In the genomic region with DNA sequence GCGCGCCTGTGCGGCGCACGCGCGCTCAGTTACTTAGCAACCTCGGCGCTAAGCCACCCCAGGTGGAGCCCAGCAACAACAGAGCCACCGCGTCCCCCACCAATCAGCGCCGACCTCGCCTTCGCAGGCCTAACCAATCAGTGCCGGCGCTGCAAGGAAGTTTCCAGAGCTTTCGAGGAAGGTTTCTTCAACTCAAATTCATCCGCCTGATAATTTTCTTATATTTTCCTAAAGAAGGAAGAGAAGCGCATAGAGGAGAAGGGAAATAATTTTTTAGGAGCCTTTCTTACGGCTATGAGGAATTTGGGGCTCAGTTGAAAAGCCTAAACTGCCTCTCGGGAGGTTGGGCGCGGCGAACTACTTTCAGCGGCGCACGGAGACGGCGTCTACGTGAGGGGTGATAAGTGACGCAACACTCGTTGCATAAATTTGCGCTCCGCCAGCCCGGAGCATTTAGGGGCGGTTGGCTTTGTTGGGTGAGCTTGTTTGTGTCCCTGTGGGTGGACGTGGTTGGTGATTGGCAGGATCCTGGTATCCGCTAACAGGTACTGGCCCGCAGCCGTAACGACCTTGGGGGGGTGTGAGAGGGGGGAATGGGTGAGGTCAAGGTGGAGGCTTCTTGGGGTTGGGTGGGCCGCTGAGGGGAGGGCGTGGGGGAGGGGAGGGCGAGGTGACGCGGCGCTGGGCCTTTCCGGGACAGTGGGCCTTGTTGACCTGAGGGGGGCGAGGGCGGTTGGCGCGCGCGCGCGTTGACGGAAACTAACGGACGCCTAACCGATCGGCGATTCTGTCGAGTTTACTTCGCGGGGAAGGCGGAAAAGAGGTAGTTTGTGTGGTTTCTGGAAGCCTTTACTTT, we compare ENCODE assay signal across 1 cellular context.
TF ChIP-seq lines count a peak whose summit lies in the region.

A gene (plus strand): TSS at position 452 of the 856 bp plus-strand sequence. CDS start 817 bp downstream, outside the sequence.

TF ChIP-seq in HepG2, 621 proteins besides CTCF, POLR2A, EP300 and RAD21 (continued from another document and continues in another):
- TF ChIP-seq SMARCE1 (IDR thresholded peaks at IDR 0.05; ENCODE audit: borderline replicate concordance) (no peak), HOXA7 (CRISPR knock-in tag; IDR thresholded peaks at IDR 0.05) (no peak), IRX3 (CRISPR knock-in tag; IDR thresholded peaks at IDR 0.05; ENCODE audit: borderline replicate concordance, low read depth) (no peak), ZBTB38 (CRISPR knock-in tag; IDR thresholded peaks at IDR 0.05) (no peak), HES4 (CRISPR knock-in tag; IDR thresholded peaks at IDR 0.05; ENCODE audit: borderline replicate concordance) (no peak), NRL (CRISPR knock-in tag; IDR thresholded peaks at IDR 0.05; ENCODE audit: borderline replicate concordance) (peak; percentile 78), ZNF891 (CRISPR knock-in tag; IDR thresholded peaks at IDR 0.05) (peak; percentile 75; the same call in 1 of the 2 replicates), ZC3H13 (CRISPR knock-in tag; IDR thresholded peaks at IDR 0.05) (peak; percentile 52; the same call in 1 of the 2 replicates), MYC (CRISPR knock-in tag; IDR thresholded peaks at IDR 0.05; ENCODE audit: borderline replicate concordance) (peak; percentile 36), SIN3A (IDR thresholded peaks at IDR 0.05; ENCODE audit: borderline replicate concordance, low read depth, low read length) (peak; percentile 40; the same call in 1 of the 2 replicates), DMAP1 (CRISPR knock-in tag; IDR thresholded peaks at IDR 0.05) (peak; percentile 87), ZNF256 (CRISPR knock-in tag; conservative IDR thresholded peaks at IDR 0.05) (no peak; the same call in 1 of the 2 replicates), ZNF839 (CRISPR knock-in tag; IDR thresholded peaks at IDR 0.05; ENCODE audit: borderline replicate concordance) (no peak), XRCC5 (optimal IDR thresholded peaks at IDR 0.05; ENCODE audit: low read length) (peak; percentile 70), SP140L (CRISPR knock-in tag; IDR thresholded peaks at IDR 0.05; ENCODE audit: borderline replicate concordance) (no peak), SNAPC2 (CRISPR knock-in tag; IDR thresholded peaks at IDR 0.05) (no peak), SOX13 (IDR thresholded peaks at IDR 0.05) (peak; percentile 63; the same call in 1 of the 2 replicates), SOX13 (CRISPR knock-in tag; conservative IDR thresholded peaks at IDR 0.05 in 1 of 2, IDR thresholded peaks at IDR 0.05 in 1 of 2) (0 out of 4 replicates have a peak, but pooled peaks of 1 of the 2 experiments have one; percentile 49), PHF21A (CRISPR knock-in tag; IDR thresholded peaks at IDR 0.05) (peak; percentile 93), ZMYM4 (CRISPR knock-in tag; IDR thresholded peaks at IDR 0.05) (peak; percentile 95)
- TF ChIP-seq, protein P1, sequence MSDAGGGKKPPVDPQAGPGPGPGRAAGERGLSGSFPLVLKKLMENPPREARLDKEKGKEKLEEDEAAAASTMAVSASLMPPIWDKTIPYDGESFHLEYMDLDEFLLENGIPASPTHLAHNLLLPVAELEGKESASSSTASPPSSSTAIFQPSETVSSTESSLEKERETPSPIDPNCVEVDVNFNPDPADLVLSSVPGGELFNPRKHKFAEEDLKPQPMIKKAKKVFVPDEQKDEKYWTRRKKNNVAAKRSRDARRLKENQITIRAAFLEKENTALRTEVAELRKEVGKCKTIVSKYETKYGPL (CRISPR knock-in tag; IDR thresholded peaks at IDR 0.05), result peak; percentile 42
- TF ChIP-seq, protein P2, sequence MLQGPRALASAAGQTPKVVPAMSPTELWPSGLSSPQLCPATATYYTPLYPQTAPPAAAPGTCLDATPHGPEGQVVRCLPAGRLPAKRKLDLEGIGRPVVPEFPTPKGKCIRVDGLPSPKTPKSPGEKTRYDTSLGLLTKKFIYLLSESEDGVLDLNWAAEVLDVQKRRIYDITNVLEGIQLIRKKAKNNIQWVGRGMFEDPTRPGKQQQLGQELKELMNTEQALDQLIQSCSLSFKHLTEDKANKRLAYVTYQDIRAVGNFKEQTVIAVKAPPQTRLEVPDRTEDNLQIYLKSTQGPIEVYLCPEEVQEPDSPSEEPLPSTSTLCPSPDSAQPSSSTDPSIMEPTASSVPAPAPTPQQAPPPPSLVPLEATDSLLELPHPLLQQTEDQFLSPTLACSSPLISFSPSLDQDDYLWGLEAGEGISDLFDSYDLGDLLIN (CRISPR knock-in tag; IDR thresholded peaks at IDR 0.05; ENCODE audit: borderline replicate concordance), result no peak; the same call in 1 of the 2 replicates
- TF ChIP-seq, protein P3, sequence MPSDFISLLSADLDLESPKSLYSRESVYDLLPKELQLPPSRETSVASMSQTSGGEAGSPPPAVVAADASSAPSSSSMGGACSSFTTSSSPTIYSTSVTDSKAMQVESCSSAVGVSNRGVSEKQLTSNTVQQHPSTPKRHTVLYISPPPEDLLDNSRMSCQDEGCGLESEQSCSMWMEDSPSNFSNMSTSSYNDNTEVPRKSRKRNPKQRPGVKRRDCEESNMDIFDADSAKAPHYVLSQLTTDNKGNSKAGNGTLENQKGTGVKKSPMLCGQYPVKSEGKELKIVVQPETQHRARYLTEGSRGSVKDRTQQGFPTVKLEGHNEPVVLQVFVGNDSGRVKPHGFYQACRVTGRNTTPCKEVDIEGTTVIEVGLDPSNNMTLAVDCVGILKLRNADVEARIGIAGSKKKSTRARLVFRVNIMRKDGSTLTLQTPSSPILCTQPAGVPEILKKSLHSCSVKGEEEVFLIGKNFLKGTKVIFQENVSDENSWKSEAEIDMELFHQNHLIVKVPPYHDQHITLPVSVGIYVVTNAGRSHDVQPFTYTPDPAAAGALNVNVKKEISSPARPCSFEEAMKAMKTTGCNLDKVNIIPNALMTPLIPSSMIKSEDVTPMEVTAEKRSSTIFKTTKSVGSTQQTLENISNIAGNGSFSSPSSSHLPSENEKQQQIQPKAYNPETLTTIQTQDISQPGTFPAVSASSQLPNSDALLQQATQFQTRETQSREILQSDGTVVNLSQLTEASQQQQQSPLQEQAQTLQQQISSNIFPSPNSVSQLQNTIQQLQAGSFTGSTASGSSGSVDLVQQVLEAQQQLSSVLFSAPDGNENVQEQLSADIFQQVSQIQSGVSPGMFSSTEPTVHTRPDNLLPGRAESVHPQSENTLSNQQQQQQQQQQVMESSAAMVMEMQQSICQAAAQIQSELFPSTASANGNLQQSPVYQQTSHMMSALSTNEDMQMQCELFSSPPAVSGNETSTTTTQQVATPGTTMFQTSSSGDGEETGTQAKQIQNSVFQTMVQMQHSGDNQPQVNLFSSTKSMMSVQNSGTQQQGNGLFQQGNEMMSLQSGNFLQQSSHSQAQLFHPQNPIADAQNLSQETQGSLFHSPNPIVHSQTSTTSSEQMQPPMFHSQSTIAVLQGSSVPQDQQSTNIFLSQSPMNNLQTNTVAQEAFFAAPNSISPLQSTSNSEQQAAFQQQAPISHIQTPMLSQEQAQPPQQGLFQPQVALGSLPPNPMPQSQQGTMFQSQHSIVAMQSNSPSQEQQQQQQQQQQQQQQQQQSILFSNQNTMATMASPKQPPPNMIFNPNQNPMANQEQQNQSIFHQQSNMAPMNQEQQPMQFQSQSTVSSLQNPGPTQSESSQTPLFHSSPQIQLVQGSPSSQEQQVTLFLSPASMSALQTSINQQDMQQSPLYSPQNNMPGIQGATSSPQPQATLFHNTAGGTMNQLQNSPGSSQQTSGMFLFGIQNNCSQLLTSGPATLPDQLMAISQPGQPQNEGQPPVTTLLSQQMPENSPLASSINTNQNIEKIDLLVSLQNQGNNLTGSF (CRISPR knock-in tag; IDR thresholded peaks at IDR 0.05), result peak; percentile 69; the same call in 1 of the 2 replicates
- TF ChIP-seq, protein P4, sequence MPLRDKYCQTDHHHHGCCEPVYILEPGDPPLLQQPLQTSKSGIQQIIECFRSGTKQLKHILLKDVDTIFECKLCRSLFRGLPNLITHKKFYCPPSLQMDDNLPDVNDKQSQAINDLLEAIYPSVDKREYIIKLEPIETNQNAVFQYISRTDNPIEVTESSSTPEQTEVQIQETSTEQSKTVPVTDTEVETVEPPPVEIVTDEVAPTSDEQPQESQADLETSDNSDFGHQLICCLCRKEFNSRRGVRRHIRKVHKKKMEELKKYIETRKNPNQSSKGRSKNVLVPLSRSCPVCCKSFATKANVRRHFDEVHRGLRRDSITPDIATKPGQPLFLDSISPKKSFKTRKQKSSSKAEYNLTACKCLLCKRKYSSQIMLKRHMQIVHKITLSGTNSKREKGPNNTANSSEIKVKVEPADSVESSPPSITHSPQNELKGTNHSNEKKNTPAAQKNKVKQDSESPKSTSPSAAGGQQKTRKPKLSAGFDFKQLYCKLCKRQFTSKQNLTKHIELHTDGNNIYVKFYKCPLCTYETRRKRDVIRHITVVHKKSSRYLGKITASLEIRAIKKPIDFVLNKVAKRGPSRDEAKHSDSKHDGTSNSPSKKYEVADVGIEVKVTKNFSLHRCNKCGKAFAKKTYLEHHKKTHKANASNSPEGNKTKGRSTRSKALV (CRISPR knock-in tag; IDR thresholded peaks at IDR 0.05), result no peak; the same call in 1 of the 2 replicates
- TF ChIP-seq, protein P5, sequence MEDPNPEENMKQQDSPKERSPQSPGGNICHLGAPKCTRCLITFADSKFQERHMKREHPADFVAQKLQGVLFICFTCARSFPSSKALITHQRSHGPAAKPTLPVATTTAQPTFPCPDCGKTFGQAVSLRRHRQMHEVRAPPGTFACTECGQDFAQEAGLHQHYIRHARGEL (CRISPR knock-in tag; IDR thresholded peaks at IDR 0.05), result no peak
- TF ChIP-seq, protein P6, sequence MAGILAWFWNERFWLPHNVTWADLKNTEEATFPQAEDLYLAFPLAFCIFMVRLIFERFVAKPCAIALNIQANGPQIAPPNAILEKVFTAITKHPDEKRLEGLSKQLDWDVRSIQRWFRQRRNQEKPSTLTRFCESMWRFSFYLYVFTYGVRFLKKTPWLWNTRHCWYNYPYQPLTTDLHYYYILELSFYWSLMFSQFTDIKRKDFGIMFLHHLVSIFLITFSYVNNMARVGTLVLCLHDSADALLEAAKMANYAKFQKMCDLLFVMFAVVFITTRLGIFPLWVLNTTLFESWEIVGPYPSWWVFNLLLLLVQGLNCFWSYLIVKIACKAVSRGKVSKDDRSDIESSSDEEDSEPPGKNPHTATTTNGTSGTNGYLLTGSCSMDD (CRISPR knock-in tag; IDR thresholded peaks at IDR 0.05), result no peak
- TF ChIP-seq, protein P7, sequence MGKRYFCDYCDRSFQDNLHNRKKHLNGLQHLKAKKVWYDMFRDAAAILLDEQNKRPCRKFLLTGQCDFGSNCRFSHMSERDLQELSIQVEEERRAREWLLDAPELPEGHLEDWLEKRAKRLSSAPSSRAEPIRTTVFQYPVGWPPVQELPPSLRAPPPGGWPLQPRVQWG (CRISPR knock-in tag; IDR thresholded peaks at IDR 0.05; ENCODE audit: borderline replicate concordance, low read depth), result no peak
- TF ChIP-seq, protein P8, sequence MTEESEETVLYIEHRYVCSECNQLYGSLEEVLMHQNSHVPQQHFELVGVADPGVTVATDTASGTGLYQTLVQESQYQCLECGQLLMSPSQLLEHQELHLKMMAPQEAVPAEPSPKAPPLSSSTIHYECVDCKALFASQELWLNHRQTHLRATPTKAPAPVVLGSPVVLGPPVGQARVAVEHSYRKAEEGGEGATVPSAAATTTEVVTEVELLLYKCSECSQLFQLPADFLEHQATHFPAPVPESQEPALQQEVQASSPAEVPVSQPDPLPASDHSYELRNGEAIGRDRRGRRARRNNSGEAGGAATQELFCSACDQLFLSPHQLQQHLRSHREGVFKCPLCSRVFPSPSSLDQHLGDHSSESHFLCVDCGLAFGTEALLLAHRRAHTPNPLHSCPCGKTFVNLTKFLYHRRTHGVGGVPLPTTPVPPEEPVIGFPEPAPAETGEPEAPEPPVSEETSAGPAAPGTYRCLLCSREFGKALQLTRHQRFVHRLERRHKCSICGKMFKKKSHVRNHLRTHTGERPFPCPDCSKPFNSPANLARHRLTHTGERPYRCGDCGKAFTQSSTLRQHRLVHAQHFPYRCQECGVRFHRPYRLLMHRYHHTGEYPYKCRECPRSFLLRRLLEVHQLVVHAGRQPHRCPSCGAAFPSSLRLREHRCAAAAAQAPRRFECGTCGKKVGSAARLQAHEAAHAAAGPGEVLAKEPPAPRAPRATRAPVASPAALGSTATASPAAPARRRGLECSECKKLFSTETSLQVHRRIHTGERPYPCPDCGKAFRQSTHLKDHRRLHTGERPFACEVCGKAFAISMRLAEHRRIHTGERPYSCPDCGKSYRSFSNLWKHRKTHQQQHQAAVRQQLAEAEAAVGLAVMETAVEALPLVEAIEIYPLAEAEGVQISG (CRISPR knock-in tag; IDR thresholded peaks at IDR 0.05), result peak; percentile 49; the same call in 1 of the 2 replicates
- TF ChIP-seq, protein P9, sequence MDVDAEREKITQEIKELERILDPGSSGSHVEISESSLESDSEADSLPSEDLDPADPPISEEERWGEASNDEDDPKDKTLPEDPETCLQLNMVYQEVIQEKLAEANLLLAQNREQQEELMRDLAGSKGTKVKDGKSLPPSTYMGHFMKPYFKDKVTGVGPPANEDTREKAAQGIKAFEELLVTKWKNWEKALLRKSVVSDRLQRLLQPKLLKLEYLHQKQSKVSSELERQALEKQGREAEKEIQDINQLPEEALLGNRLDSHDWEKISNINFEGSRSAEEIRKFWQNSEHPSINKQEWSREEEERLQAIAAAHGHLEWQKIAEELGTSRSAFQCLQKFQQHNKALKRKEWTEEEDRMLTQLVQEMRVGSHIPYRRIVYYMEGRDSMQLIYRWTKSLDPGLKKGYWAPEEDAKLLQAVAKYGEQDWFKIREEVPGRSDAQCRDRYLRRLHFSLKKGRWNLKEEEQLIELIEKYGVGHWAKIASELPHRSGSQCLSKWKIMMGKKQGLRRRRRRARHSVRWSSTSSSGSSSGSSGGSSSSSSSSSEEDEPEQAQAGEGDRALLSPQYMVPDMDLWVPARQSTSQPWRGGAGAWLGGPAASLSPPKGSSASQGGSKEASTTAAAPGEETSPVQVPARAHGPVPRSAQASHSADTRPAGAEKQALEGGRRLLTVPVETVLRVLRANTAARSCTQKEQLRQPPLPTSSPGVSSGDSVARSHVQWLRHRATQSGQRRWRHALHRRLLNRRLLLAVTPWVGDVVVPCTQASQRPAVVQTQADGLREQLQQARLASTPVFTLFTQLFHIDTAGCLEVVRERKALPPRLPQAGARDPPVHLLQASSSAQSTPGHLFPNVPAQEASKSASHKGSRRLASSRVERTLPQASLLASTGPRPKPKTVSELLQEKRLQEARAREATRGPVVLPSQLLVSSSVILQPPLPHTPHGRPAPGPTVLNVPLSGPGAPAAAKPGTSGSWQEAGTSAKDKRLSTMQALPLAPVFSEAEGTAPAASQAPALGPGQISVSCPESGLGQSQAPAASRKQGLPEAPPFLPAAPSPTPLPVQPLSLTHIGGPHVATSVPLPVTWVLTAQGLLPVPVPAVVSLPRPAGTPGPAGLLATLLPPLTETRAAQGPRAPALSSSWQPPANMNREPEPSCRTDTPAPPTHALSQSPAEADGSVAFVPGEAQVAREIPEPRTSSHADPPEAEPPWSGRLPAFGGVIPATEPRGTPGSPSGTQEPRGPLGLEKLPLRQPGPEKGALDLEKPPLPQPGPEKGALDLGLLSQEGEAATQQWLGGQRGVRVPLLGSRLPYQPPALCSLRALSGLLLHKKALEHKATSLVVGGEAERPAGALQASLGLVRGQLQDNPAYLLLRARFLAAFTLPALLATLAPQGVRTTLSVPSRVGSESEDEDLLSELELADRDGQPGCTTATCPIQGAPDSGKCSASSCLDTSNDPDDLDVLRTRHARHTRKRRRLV (CRISPR knock-in tag; IDR thresholded peaks at IDR 0.05), result peak; percentile 42
- TF ChIP-seq, protein P10, sequence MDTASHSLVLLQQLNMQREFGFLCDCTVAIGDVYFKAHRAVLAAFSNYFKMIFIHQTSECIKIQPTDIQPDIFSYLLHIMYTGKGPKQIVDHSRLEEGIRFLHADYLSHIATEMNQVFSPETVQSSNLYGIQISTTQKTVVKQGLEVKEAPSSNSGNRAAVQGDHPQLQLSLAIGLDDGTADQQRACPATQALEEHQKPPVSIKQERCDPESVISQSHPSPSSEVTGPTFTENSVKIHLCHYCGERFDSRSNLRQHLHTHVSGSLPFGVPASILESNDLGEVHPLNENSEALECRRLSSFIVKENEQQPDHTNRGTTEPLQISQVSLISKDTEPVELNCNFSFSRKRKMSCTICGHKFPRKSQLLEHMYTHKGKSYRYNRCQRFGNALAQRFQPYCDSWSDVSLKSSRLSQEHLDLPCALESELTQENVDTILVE (CRISPR knock-in tag; IDR thresholded peaks at IDR 0.05), result no peak; the same call in 1 of the 2 replicates
